7 cellular contexts compared by ENCODE assay signal in the genomic region with DNA sequence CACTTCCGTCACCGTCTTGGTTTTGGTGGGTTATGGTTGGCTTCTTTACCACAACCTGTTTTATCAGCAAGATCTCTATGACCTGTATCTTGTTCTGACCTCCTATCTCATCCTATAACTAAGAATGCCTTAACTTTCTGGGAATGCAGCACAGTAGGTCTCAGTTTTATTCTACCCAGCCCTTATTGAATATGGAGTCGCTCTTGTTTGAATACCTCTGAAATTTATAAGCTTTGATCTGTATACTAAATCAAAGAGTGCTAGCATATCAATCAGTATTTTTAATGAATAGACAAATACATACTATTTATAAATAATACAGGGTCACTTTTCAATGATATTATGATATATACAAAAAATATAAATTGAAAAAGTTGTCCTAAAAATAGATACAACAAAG.
"Had no signal": no experiment of that assay in that cellular context is flagged by ENCODE, and none has a peak within 500 bp of the region (broad histone marks: within the 10 kb centered on the region; RNA-seq: fewer than 3 reads in every experiment).

No MANE protein-coding gene starts in this region.

- H3K27ac ChIP-seq: HL-60, KMS-11 had no signal

- H3K4me1 Mint-ChIP-seq: IgD-negative memory B cell had no signal

- DNase-seq: IMR-90, KG1 had no signal

- FAIRE-seq: HepG2, HTR-8/SVneo had no signal

- H3K9ac ChIP-seq: KMS-11 had no signal

- ATAC-seq: HepG2 had no signal

- H3K27me3 Mint-ChIP-seq: IgD-negative memory B cell had no signal

- H3K4me2 ChIP-seq: KMS-11 had no signal

- H3K27ac Mint-ChIP-seq: IgD-negative memory B cell had no signal

- H3K36me3 Mint-ChIP-seq: IgD-negative memory B cell had no signal

- H3K4me3 Mint-ChIP-seq: IgD-negative memory B cell had no signal

- H3K9me3 Mint-ChIP-seq: IgD-negative memory B cell had no signal
